ENCODE assay signal across 1 cellular context in the genomic region with DNA sequence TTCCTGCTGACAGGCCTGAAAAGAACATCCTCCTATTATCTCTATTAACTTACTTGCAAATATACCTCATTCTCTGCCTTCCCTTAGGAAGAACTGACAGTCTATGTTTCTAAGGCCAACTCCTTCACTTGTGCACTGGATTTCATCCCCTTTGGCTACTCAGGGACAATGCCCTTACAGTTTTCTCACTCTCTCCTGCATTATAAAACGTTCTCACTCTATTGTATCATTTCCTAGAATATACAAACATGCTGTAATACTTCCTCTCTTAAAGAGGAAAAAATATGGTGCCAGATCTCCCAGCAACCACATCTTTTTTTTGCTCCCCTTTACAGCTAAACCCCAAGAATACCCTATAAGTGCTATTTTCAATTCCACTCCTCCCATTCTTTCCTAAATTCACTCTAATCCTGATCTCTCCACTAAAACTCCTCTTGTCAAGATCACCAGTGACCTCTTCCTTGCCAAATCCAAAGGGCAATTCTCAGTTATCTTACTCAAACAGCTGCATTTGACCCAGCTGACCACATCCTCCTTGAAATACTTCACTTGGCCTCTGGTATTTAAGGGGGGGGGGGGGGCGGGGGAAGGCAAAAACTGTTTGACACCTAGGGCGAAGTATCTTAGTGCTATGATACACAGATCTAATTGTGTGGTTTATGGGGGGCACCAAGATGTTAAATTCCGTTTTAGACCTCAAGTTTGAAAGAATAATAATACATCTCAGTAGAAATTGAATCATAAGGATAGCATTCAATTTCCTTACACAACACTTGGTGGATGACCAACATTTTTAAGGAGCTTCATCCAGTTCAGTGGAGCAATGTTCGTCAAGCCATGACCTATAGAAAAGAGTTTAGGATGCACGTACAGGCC.
A peak's percentile ranks its signal among the peaks of the same experiment; 100 is the strongest.
TF ChIP-seq lines count a peak whose summit lies in the region.

No MANE protein-coding gene starts in this region.

TF ChIP-seq in HepG2, 621 proteins besides CTCF, POLR2A, EP300 and RAD21 (continued from another document):
- TF ChIP-seq, protein P1, sequence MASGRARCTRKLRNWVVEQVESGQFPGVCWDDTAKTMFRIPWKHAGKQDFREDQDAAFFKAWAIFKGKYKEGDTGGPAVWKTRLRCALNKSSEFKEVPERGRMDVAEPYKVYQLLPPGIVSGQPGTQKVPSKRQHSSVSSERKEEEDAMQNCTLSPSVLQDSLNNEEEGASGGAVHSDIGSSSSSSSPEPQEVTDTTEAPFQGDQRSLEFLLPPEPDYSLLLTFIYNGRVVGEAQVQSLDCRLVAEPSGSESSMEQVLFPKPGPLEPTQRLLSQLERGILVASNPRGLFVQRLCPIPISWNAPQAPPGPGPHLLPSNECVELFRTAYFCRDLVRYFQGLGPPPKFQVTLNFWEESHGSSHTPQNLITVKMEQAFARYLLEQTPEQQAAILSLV (CRISPR knock-in tag; IDR thresholded peaks at IDR 0.05; ENCODE audit: borderline replicate concordance): no peak
- TF ChIP-seq ATF1 (CRISPR knock-in tag; IDR thresholded peaks at IDR 0.05) (no peak), ATF7-NPFF (CRISPR knock-in tag; IDR thresholded peaks at IDR 0.05; ENCODE audit: low read depth) (no peak), MYC (CRISPR knock-in tag; IDR thresholded peaks at IDR 0.05; ENCODE audit: borderline replicate concordance) (no peak), ZSCAN12 (CRISPR knock-in tag; IDR thresholded peaks at IDR 0.05) (no peak), SCMH1 (CRISPR knock-in tag; IDR thresholded peaks at IDR 0.05; ENCODE audit: borderline replicate concordance) (no peak), NR2F6 (IDR thresholded peaks at IDR 0.05) (peak; percentile 48), NR2F6 (CRISPR knock-in tag; IDR thresholded peaks at IDR 0.05) (0 out of 2 replicates have a peak, but pooled peaks have one; percentile 14), ZNF431 (CRISPR knock-in tag; IDR thresholded peaks at IDR 0.05; ENCODE audit: borderline replicate concordance, low read depth) (no peak)
- TF ChIP-seq, protein P2, sequence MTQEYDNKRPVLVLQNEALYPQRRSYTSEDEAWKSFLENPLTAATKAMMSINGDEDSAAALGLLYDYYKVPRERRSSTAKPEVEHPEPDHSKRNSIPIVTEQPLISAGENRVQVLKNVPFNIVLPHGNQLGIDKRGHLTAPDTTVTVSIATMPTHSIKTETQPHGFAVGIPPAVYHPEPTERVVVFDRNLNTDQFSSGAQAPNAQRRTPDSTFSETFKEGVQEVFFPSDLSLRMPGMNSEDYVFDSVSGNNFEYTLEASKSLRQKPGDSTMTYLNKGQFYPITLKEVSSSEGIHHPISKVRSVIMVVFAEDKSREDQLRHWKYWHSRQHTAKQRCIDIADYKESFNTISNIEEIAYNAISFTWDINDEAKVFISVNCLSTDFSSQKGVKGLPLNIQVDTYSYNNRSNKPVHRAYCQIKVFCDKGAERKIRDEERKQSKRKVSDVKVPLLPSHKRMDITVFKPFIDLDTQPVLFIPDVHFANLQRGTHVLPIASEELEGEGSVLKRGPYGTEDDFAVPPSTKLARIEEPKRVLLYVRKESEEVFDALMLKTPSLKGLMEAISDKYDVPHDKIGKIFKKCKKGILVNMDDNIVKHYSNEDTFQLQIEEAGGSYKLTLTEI (CRISPR knock-in tag; conservative IDR thresholded peaks at IDR 0.05): no peak
- TF ChIP-seq, protein P3, sequence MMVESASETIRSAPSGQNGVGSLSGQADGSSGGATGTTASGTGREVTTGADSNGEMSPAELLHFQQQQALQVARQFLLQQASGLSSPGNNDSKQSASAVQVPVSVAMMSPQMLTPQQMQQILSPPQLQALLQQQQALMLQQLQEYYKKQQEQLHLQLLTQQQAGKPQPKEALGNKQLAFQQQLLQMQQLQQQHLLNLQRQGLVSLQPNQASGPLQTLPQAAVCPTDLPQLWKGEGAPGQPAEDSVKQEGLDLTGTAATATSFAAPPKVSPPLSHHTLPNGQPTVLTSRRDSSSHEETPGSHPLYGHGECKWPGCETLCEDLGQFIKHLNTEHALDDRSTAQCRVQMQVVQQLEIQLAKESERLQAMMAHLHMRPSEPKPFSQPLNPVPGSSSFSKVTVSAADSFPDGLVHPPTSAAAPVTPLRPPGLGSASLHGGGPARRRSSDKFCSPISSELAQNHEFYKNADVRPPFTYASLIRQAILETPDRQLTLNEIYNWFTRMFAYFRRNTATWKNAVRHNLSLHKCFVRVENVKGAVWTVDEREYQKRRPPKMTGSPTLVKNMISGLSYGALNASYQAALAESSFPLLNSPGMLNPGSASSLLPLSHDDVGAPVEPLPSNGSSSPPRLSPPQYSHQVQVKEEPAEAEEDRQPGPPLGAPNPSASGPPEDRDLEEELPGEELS (CRISPR knock-in tag; IDR thresholded peaks at IDR 0.05): no peak
- TF ChIP-seq, protein P4, sequence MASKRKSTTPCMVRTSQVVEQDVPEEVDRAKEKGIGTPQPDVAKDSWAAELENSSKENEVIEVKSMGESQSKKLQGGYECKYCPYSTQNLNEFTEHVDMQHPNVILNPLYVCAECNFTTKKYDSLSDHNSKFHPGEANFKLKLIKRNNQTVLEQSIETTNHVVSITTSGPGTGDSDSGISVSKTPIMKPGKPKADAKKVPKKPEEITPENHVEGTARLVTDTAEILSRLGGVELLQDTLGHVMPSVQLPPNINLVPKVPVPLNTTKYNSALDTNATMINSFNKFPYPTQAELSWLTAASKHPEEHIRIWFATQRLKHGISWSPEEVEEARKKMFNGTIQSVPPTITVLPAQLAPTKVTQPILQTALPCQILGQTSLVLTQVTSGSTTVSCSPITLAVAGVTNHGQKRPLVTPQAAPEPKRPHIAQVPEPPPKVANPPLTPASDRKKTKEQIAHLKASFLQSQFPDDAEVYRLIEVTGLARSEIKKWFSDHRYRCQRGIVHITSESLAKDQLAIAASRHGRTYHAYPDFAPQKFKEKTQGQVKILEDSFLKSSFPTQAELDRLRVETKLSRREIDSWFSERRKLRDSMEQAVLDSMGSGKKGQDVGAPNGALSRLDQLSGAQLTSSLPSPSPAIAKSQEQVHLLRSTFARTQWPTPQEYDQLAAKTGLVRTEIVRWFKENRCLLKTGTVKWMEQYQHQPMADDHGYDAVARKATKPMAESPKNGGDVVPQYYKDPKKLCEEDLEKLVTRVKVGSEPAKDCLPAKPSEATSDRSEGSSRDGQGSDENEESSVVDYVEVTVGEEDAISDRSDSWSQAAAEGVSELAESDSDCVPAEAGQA (IDR thresholded peaks at IDR 0.05; ENCODE audit: low read depth): no peak
- TF ChIP-seq, protein P4 (CRISPR knock-in tag; IDR thresholded peaks at IDR 0.05; ENCODE audit: borderline replicate concordance): no peak
